In genomic region chr3:43249405-43249804, GRCh38 we compare ENCODE assay signal across 25 cellular contexts.
"Had no signal": no experiment of that assay in that cellular context is flagged by ENCODE, and none has a peak within 500 bp of the region (broad histone marks: within the 10 kb centered on the region; RNA-seq: fewer than 3 reads in every experiment).

No MANE protein-coding gene starts in this region.

- H3K4me3 Mint-ChIP-seq: activated CD4-positive, alpha-beta memory T cell treated with anti-CD3 and anti-CD28 coated beads for 36 hours; activated CD4-positive, alpha-beta T cell treated with anti-CD3 and anti-CD28 coated beads, Interleukin-2, amount 10 ng/mL, durations not matched to agents 24 days and 14 days; activated naive CD4-positive, alpha-beta T cell treated with anti-CD3 and anti-CD28 coated beads for 36 hours; activated naive CD8-positive, alpha-beta T cell treated with anti-CD3 and anti-CD28 coated beads, Interleukin-2, amount 50 U/mL, for 24 hours; natural killer cell; neural progenitor cell; stimulated activated naive B cell treated with anti-CD40 and anti-IgM and Interleukin-4, amounts not matched to agents 10 μg/mL and 1 μg/mL and 100 μg/mL, for 72 hours; T-helper 1 cell treated with Interleukin-12 subunit alpha and Interleukin-12 subunit beta and Interleukin-4 antibody, amounts not matched to agents 30 μg/mL and 1 μg/mL, for 36 hours had no signal

- H3K36me3 Mint-ChIP-seq: activated CD4-positive, alpha-beta memory T cell treated with anti-CD3 and anti-CD28 coated beads for 36 hours; natural killer cell; neural progenitor cell; stimulated activated naive B cell treated with anti-CD40 and anti-IgM and Interleukin-4, amounts not matched to agents 10 μg/mL and 1 μg/mL and 100 μg/mL, for 72 hours had no signal

- ATAC-seq: activated naive CD8-positive, alpha-beta T cell treated with anti-CD3 and anti-CD28 coated beads, Interleukin-2, amount 50 U/mL, for 24 hours; lower lobe of right lung; natural killer cell; psoas muscle had no signal

- H3K27ac Mint-ChIP-seq: activated CD4-positive, alpha-beta memory T cell treated with anti-CD3 and anti-CD28 coated beads for 36 hours; activated CD4-positive, alpha-beta T cell treated with anti-CD3 and anti-CD28 coated beads, Interleukin-2, amount 10 ng/mL, durations not matched to agents 24 days and 14 days; activated naive CD4-positive, alpha-beta T cell treated with anti-CD3 and anti-CD28 coated beads for 36 hours; activated naive CD8-positive, alpha-beta T cell treated with anti-CD3 and anti-CD28 coated beads, Interleukin-2, amount 50 U/mL, for 24 hours; natural killer cell; neural progenitor cell; stimulated activated naive B cell treated with anti-CD40 and anti-IgM and Interleukin-4, amounts not matched to agents 10 μg/mL and 1 μg/mL and 100 μg/mL, for 72 hours; T-helper 1 cell treated with Interleukin-12 subunit alpha and Interleukin-12 subunit beta and Interleukin-4 antibody, amounts not matched to agents 30 μg/mL and 1 μg/mL, for 36 hours had no signal

- H3K9me3 Mint-ChIP-seq: activated CD4-positive, alpha-beta memory T cell treated with anti-CD3 and anti-CD28 coated beads for 36 hours; activated naive CD4-positive, alpha-beta T cell treated with anti-CD3 and anti-CD28 coated beads for 36 hours; activated naive CD8-positive, alpha-beta T cell treated with anti-CD3 and anti-CD28 coated beads, Interleukin-2, amount 50 U/mL, for 24 hours; natural killer cell; neural progenitor cell; T-helper 1 cell treated with Interleukin-12 subunit alpha and Interleukin-12 subunit beta and Interleukin-4 antibody, amounts not matched to agents 30 μg/mL and 1 μg/mL, for 36 hours had no signal

- DNase-seq: activated CD4-positive, alpha-beta memory T cell treated with anti-CD3 and anti-CD28 coated beads for 36 hours; activated CD4-positive, alpha-beta T cell treated with anti-CD3 and anti-CD28 coated beads, Interleukin-2, amount 10 ng/mL, durations not matched to agents 24 days and 14 days; activated effector memory CD4-positive, alpha-beta T cell treated with Interleukin-2 at 50 U/mL for 16 hours; activated naive CD4-positive, alpha-beta T cell treated with anti-CD3 and anti-CD28 coated beads for 36 hours; activated naive CD8-positive, alpha-beta T cell treated with anti-CD3 and anti-CD28 coated beads, Interleukin-2, amount 50 U/mL, for 24 hours; activated T-cell treated with anti-CD3 and anti-CD28 coated beads, Interleukin-2, amount 50 U/mL, for 48 hours; amygdala; central memory CD4-positive, alpha-beta T cell; foreskin melanocyte; heart right ventricle; lower lobe of right lung; mesenchymal stem cell; natural killer cell; occipital lobe; psoas muscle; sigmoid colon; small intestine; stimulated activated CD4-positive, alpha-beta T cell treated with anti-CD3 and anti-CD28 coated beads, Interleukin-4, amount 100 ng/mL, for 24 hours; stimulated activated CD8-positive, alpha-beta memory T cell treated with anti-CD3 and anti-CD28 coated beads, Interleukin-4, amount 100 ng/mL, for 48 hours; stimulated activated naive B cell treated with anti-CD40 and anti-IgM and Interleukin-4, amounts not matched to agents 10 μg/mL and 1 μg/mL and 100 μg/mL, for 72 hours; SW 1271; T-helper 9 cell; trophoblast cell had no signal

- H3K27me3 Mint-ChIP-seq: activated CD4-positive, alpha-beta memory T cell treated with anti-CD3 and anti-CD28 coated beads for 36 hours had no signal
